Comparison of ENCODE assay signal across 20 cellular contexts in the genomic region with DNA sequence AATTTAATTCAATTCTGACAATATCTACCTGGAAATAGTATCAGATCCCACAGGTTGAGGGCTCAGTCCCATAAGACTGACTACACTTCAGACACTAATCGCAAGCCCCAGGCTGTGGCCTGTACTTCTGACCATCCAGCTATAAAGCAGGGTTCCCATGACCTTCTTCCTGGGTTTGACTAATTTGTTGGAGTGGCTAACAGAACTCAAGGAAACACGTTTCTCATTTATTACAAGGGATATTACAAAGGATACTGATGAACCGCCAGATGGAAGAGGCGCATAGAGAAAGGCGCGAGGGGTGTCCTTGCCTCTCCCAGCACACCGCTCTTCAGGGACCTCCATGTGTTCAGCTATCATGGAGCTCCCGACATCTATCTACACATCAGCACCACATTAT.
"Had no signal": no experiment of that assay in that cellular context is flagged by ENCODE, and none has a peak within 500 bp of the region (broad histone marks: within the 10 kb centered on the region; RNA-seq: fewer than 3 reads in every experiment).

No MANE protein-coding gene starts in this region.

- H3K4me2 ChIP-seq: KMS-11, SK-N-SH had no signal

- DNase-seq: IMR-90, Kasumi-1, MM.1S, NCI-H1092 treated with DMSO at 0.1 percent for 48 hours, NCI-H1436, NCI-H187, NCI-H2029, NCI-H2081 treated with DMSO at 0.1 percent for 48 hours, NCI-H2171, NCI-H226, NCI-H446, NCI-H510A, NCI-H524 treated with DMSO at 0.1 percent for 48 hours, NCI-H69, NCI-H774, SHP77, SK-N-SH had no signal

- H3K9me3 ChIP-seq: SK-N-SH had no signal

- H3K27ac ChIP-seq: HL-60, KMS-11, RWPE1 had no signal

- H3K9ac ChIP-seq: KMS-11, SK-N-SH had no signal
